In the genomic region with DNA sequence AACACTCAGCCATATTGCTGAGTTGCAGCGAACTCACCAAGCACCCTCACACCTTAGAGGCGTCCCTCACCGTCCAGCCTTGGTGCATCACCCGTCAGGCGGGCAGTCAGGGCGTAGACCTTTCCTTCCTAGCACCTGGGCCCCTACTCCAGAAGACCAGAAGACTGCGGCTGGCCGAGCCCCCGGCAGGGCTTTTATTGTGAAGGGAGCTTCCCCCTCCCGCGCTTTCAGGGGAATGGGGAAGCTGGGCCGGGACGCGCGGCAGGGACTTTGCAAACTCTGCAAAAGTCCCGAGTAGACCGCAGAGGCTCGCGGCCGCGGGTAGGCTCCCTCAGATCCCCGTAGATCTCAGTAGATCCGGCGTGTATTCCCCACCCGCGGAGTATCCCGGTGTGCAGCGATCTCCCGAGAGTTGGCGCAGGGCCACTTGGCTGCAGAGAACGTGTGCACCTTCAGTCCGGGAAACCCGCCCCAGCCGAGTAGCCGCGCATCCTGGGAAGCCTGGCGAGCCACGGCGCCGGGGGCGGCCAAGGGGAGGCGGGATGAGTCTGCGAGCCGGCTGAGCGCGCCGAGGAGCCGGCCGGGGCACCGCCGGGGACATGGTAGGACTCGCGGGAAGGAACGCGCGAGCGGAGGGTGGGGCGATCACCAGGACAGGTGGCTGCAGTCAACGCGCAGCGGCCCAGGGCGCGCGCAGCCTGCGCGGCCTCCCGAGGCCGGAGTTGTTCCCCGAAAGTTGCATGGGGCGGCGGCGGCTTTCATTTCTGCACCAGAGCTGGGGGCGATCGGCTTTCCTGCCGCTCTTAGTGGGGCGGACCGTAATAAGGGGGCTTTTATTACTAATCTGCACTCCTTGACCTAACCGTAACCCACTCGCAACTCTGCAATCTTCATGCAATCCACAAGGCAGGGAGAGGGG, we compare ENCODE assay signal across 8 cellular contexts. TPM values are rescaled to one million over a fixed set of nuclear protein-coding genes. Genes with fewer than 3 reads are reported as not detected.
DNase-seq lines count a peak whose midpoint lies in the region; ATAC-seq and TF ChIP-seq lines count a peak whose summit lies in the region.

A gene (plus strand): TSS at position 268 of the 919 bp plus-strand sequence. CDS start 332 bp downstream, at position 600.

- DNase-seq in DMS79 treated with DMSO at 0.1 percent for 48 hours (lab: John Stamatoyannopoulos, UW) (peak; percentile 17), DMS79 (lab: John Stamatoyannopoulos, UW) (no peak), OCI-M1 (lab: John Stamatoyannopoulos, UW) (peak; percentile 55), left kidney (ENCODE audit: low read depth, low spot score) (peak; percentile 86), foreskin melanocyte (no peak)
- peak; percentile 22 for DNase-seq in stimulated activated CD4-positive, alpha-beta T cell treated with anti-CD3 and anti-CD28 coated beads, Interleukin-1b, Interleukin-23, amount 100 ng/mL, for 48 hours

- no peak for TF ChIP-seq CTCF in brain (conservative IDR thresholded peaks at IDR 0.05)

- ATAC-seq in HG02571 (IDR thresholded peaks at IDR 0.05; ENCODE audit: unreplicated experiment): no peak

- H3K27me3 Mint-ChIP-seq in brain: peaks cover 68% of the 10 kb centered on the region

- H3K4me1 Mint-ChIP-seq in brain: peaks cover 19% of the 10 kb centered on the region

- peaks cover 28 to 40% (median 36%) of the 10 kb centered on the region in 5 experiments for H3K9me3 Mint-ChIP-seq in brain

- H3K36me3 Mint-ChIP-seq in brain: peaks cover 8% of the 10 kb centered on the region

- peak within 1 kb of the TSS; percentile 74 to 87 (median 83) for H3K4me3 Mint-ChIP-seq in brain

- peak within 1 kb of the TSS in 2 of 5 experiments; percentile 49 to 57 for H3K27ac Mint-ChIP-seq in brain

RNA-seq across cellular contexts. Expression of the gene that starts here (rescaled TPM):
- polyA plus RNA-seq in brain (ENCODE audit: insufficient read depth, low read depth, low replicate concordance): 1.9 TPM

Comparison
In these comparisons a context has a peak if more than half of its experiments do, and no peak if none do; other contexts are left out.
1. DNase-seq: peak in DMS79 treated with DMSO at 0.1 percent for 48 hours (single experiment), OCI-M1 (single experiment), left kidney (single experiment) and stimulated activated CD4-positive, alpha-beta T cell treated with anti-CD3 and anti-CD28 coated beads, Interleukin-1b, Interleukin-23, amount 100 ng/mL, for 48 hours (single experiment); none in DMS79 (single experiment) and foreskin melanocyte (single experiment).